In genomic region chr19:55239004-55239403, GRCh38 we compare ENCODE assay signal across 28 cellular contexts. TPM values are rescaled to one million over a fixed set of nuclear protein-coding genes. Genes with fewer than 3 reads are reported as not detected.
"Had no signal": no experiment of that assay in that cellular context is flagged by ENCODE, and none has a peak within 500 bp of the region (broad histone marks: within the 10 kb centered on the region; RNA-seq: fewer than 3 reads in every experiment).

No MANE protein-coding gene starts in this region.

- H3K4me3 ChIP-seq: body of pancreas, esophagus muscularis mucosa, gastrocnemius medialis had no signal

- FAIRE-seq: colon had no signal

- H3K4me3 Mint-ChIP-seq: activated CD4-positive, alpha-beta memory T cell treated with anti-CD3 and anti-CD28 coated beads, Interleukin-2, amount 10 ng/mL, durations not matched to agents 7 days and 5 days; activated CD4-positive, alpha-beta T cell treated with anti-CD3 and anti-CD28 coated beads, Interleukin-2, amount 10 ng/mL, durations not matched to agents 7 days and 5 days; activated naive CD8-positive, alpha-beta T cell; activated T-cell treated with anti-CD3 and anti-CD28 coated beads, Interleukin-2, amount 50 U/mL, for 4 hours; activated T-helper 17 cell treated with anti-CD3 and anti-CD28 coated beads, Interleukin-2, amount 50 U/mL, for 72 hours; effector memory CD8-positive, alpha-beta T cell had no signal

- ATAC-seq: activated T-cell treated with anti-CD3 and anti-CD28 coated beads, Interleukin-2, amount 50 U/mL, for 4 hours; activated T-helper 17 cell treated with anti-CD3 and anti-CD28 coated beads, Interleukin-2, amount 50 U/mL, for 72 hours; body of pancreas; effector memory CD8-positive, alpha-beta T cell; foreskin keratinocyte; gastrocnemius medialis had no signal

- H3K9me3 Mint-ChIP-seq: activated CD4-positive, alpha-beta memory T cell treated with anti-CD3 and anti-CD28 coated beads, Interleukin-2, amount 10 ng/mL, durations not matched to agents 7 days and 5 days; activated CD4-positive, alpha-beta T cell treated with anti-CD3 and anti-CD28 coated beads, Interleukin-2, amount 10 ng/mL, durations not matched to agents 7 days and 5 days; activated T-cell treated with anti-CD3 and anti-CD28 coated beads, Interleukin-2, amount 50 U/mL, for 4 hours; activated T-helper 17 cell treated with anti-CD3 and anti-CD28 coated beads, Interleukin-2, amount 50 U/mL, for 72 hours; effector memory CD8-positive, alpha-beta T cell had no signal

- H3K9me3 ChIP-seq: body of pancreas, esophagus muscularis mucosa, gastrocnemius medialis had no signal

- H3K27me3 ChIP-seq: body of pancreas, esophagus muscularis mucosa, foreskin keratinocyte, gastrocnemius medialis had no signal

- DNase-seq: activated CD4-positive, alpha-beta memory T cell treated with anti-CD3 and anti-CD28 coated beads, Interleukin-2, amount 10 ng/mL, durations not matched to agents 7 days and 5 days; activated CD4-positive, alpha-beta T cell treated with anti-CD3 and anti-CD28 coated beads for 1 hour; activated CD4-positive, alpha-beta T cell treated with anti-CD3 and anti-CD28 coated beads for 4 hours; activated CD4-positive, alpha-beta T cell treated with anti-CD3 and anti-CD28 coated beads, Interleukin-2, amount 10 ng/mL, durations not matched to agents 7 days and 5 days; activated CD4-positive, alpha-beta T cell treated with anti-CD3 and anti-CD28 coated beads, Interleukin-2, amount 50 U/mL, for 4 hours; activated CD8-positive, alpha-beta memory T cell treated with anti-CD3 and anti-CD28 coated beads, Interleukin-2, amount 50 U/mL, for 48 hours; activated effector memory CD4-positive, alpha-beta T cell treated with Interleukin-2 at 50 U/mL for 16 hours; activated gamma-delta T cell treated with Interleukin-2 at 50 U/mL for 16 hours; activated naive CD4-positive, alpha-beta T cell treated with anti-CD3 and anti-CD28 coated beads, Interleukin-2, amount 50 U/mL, for 16 hours; activated naive CD4-positive, alpha-beta T cell treated with Interleukin-2 at 50 U/mL for 16 hours; activated T-cell treated with anti-CD3 and anti-CD28 coated beads for 4 hours; activated T-cell treated with anti-CD3 and anti-CD28 coated beads, Interleukin-2, amount 50 U/mL, for 4 hours; amniotic stem cell; anterior cingulate cortex; cortex of kidney; dermis blood vessel endothelial cell; effector CD4-positive, alpha-beta T cell; effector memory CD8-positive, alpha-beta T cell; erythroblast; foreskin keratinocyte; gastrocnemius medialis; glutamatergic neuron; T-helper 2 cell had no signal

- H3K27ac ChIP-seq: body of pancreas, esophagus muscularis mucosa, foreskin keratinocyte, gastrocnemius medialis had no signal

- H3K27ac Mint-ChIP-seq: activated CD4-positive, alpha-beta memory T cell treated with anti-CD3 and anti-CD28 coated beads, Interleukin-2, amount 10 ng/mL, durations not matched to agents 7 days and 5 days; activated CD4-positive, alpha-beta T cell treated with anti-CD3 and anti-CD28 coated beads, Interleukin-2, amount 10 ng/mL, durations not matched to agents 7 days and 5 days; activated naive CD8-positive, alpha-beta T cell; activated T-helper 17 cell treated with anti-CD3 and anti-CD28 coated beads, Interleukin-2, amount 50 U/mL, for 72 hours; effector memory CD8-positive, alpha-beta T cell had no signal

- H3K27me3 Mint-ChIP-seq: activated CD4-positive, alpha-beta memory T cell treated with anti-CD3 and anti-CD28 coated beads, Interleukin-2, amount 10 ng/mL, durations not matched to agents 7 days and 5 days; activated CD4-positive, alpha-beta T cell treated with anti-CD3 and anti-CD28 coated beads, Interleukin-2, amount 10 ng/mL, durations not matched to agents 7 days and 5 days; activated naive CD8-positive, alpha-beta T cell; activated T-helper 17 cell treated with anti-CD3 and anti-CD28 coated beads, Interleukin-2, amount 50 U/mL, for 72 hours; effector memory CD8-positive, alpha-beta T cell had no signal

- H3K4me1 ChIP-seq: body of pancreas, esophagus muscularis mucosa, foreskin keratinocyte, gastrocnemius medialis had no signal

RNA-seq across cellular contexts. Expression of gene PTPRH, which starts 29.7 kb away (rescaled TPM):
- total RNA-seq: activated CD4-positive, alpha-beta memory T cell treated with anti-CD3 and anti-CD28 coated beads, Interleukin-2, amount 10 ng/mL, durations not matched to agents 7 days and 5 days; activated CD4-positive, alpha-beta T cell treated with anti-CD3 and anti-CD28 coated beads, Interleukin-2, amount 10 ng/mL, durations not matched to agents 7 days and 5 days; activated T-helper 17 cell treated with anti-CD3 and anti-CD28 coated beads, Interleukin-2, amount 50 U/mL, for 72 hours had no signal

RNA-seq across cellular contexts. Expression of gene BRSK1, which starts 44.8 kb away (rescaled TPM):
- total RNA-seq: gastrocnemius medialis had no signal
